ENCODE assay signal across 1 cellular context in the genomic region with DNA sequence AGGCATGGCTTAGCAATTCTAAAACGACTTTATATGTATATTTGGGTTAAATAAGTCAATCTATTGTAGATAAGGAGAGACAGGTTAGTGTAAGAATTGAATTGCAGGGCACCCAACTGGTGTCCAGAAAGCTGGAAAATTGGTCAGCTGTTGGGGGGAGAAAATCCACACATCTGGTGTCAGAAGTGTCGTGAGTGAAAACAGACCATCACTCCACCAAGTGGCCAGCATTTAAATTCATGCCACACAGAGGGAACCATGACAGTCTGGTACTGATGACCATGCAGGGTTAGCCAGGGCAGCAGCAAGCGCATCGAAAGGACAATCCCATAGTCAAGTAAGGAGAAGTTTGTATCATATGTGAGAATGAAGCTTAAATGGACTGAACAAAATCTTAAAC.
TF ChIP-seq lines count a peak whose summit lies in the region.

No MANE protein-coding gene starts in this region.

TF ChIP-seq in GM12878, 131 proteins besides CTCF, POLR2A, EP300 and RAD21 (continued from another document):
- TF ChIP-seq, protein P1, sequence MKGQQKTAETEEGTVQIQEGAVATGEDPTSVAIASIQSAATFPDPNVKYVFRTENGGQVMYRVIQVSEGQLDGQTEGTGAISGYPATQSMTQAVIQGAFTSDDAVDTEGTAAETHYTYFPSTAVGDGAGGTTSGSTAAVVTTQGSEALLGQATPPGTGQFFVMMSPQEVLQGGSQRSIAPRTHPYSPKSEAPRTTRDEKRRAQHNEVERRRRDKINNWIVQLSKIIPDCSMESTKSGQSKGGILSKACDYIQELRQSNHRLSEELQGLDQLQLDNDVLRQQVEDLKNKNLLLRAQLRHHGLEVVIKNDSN (IDR thresholded peaks at IDR 0.05; ENCODE audit: borderline replicate concordance, extremely low read length, insufficient read depth, low read depth, low read length) = no peak
- TF ChIP-seq, protein P2, sequence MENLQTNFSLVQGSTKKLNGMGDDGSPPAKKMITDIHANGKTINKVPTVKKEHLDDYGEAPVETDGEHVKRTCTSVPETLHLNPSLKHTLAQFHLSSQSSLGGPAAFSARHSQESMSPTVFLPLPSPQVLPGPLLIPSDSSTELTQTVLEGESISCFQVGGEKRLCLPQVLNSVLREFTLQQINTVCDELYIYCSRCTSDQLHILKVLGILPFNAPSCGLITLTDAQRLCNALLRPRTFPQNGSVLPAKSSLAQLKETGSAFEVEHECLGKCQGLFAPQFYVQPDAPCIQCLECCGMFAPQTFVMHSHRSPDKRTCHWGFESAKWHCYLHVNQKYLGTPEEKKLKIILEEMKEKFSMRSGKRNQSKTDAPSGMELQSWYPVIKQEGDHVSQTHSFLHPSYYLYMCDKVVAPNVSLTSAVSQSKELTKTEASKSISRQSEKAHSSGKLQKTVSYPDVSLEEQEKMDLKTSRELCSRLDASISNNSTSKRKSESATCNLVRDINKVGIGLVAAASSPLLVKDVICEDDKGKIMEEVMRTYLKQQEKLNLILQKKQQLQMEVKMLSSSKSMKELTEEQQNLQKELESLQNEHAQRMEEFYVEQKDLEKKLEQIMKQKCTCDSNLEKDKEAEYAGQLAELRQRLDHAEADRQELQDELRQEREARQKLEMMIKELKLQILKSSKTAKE (IDR thresholded peaks at IDR 0.05; ENCODE audit: low read depth, poor library complexity, severe bottlenecking) = no peak
- TF ChIP-seq NFXL1 (IDR thresholded peaks at IDR 0.05; ENCODE audit: borderline replicate concordance) (no peak), MXI1 (IDR thresholded peaks at IDR 0.05; ENCODE audit: low read depth, low read length) (no peak), NFYA (IDR thresholded peaks at IDR 0.05; ENCODE audit: borderline replicate concordance, low read depth, low read length) (no peak), NR2F1 (conservative IDR thresholded peaks at IDR 0.05) (no peak), RB1 (IDR thresholded peaks at IDR 0.05; ENCODE audit: borderline replicate concordance) (no peak), ZNF217 (IDR thresholded peaks at IDR 0.05) (no peak)
